7 cellular contexts compared by ENCODE assay signal in genomic region chr13:23375007-23375971, GRCh38. TPM values are rescaled to one million over a fixed set of nuclear protein-coding genes. Genes with fewer than 3 reads are reported as not detected.
DNase-seq lines count a peak whose midpoint lies in the region; ATAC-seq, FAIRE-seq and TF ChIP-seq lines count a peak whose summit lies in the region.

No MANE protein-coding gene starts in this region.

- H2AFZ ChIP-seq in GM12878 (ENCODE audit: control insufficient read depth, low read depth, low read length): peak overlapping the region; percentile 91

- no peaks in the 10 kb centered on the region for H3K27me3 ChIP-seq in GM12878 (replicated peaks in 1 of 2; ENCODE audit: control insufficient read depth in 2 of 2, insufficient read depth in 2 of 2, low read length in 1 of 2)

- H3K4me3 ChIP-seq in GM12878: peak overlapping the region; percentile 80

- no TSS peak for BruUV-seq in GM12878 (replicated peaks; lab: Mats Ljungman, UMichigan)

- TF ChIP-seq RAD21 in GM12878 (IDR thresholded peaks at IDR 0.05; ENCODE audit: insufficient read depth, low read depth, low read length): no peak

- TF ChIP-seq CTCF in GM12878 (IDR thresholded peaks at IDR 0.05 in 2 of 3, conservative IDR thresholded peaks at IDR 0.05 in 1 of 3; ENCODE audit: control insufficient read depth in 2 of 3, extremely low read depth in 1 of 3, insufficient read depth in 1 of 3, low read depth in 3 of 3, low read length in 3 of 3): peak in 1 of 3 experiments; percentile 10; a peak in 1 of 6 replicates

- CTCF ChIA-PET in GM12878 (lab: Yijun Ruan, JAX): interaction anchor here (0.6 kb wide), 1 partner anchor 24 kb away, joined by 3 read pairs; no protein-coding TSS in a partner anchor

- peak overlapping the region; percentile 75 for H3K27ac ChIP-seq in GM12878 (ENCODE audit: control insufficient read depth, insufficient read depth)

- POLR2A ChIA-PET in GM12878 (lab: Charles Lee): interaction anchor here (0.6 kb wide), 1 partner anchor 53 kb away, joined by 3 read pairs; no protein-coding TSS in a partner anchor

- RAD21 ChIA-PET in GM12878 (lab: Charles Lee; ENCODE audit: unreplicated experiment): interaction anchor here (1.0 kb wide), 1 partner anchor 52 kb away, joined by 3 read pairs; no protein-coding TSS in a partner anchor

- intact Hi-C loops in GM12878 (cut with micrococcal nuclease; ENCODE audit: unreplicated experiment): loop anchor here (5.0 kb wide), 1 partner anchor 87 kb away; no protein-coding TSS in a partner anchor
- intact Hi-C loops in sciatic nerve (cut with DNase I): no loop called here

- in situ Hi-C loops in GM12878 (cut with MboI): no loop called here

- SMC1A ChIA-PET in GM12878 (lab: Charles Lee; ENCODE audit: uncharacterized antibody, unreplicated experiment): no interaction called here

- no peak for TF ChIP-seq EP300 in GM12878 (IDR thresholded peaks at IDR 0.05; ENCODE audit: borderline replicate concordance in 1 of 2, control insufficient read depth in 1 of 2, low read depth in 2 of 2, low read length in 2 of 2)

- peak overlapping the region; percentile 77 for H3K9ac ChIP-seq in GM12878 (ENCODE audit: control insufficient read depth, insufficient read depth, low read length)

- peak; percentile 95 for DNase-seq in GM18507 (ENCODE audit: extremely low spot score, insufficient read length, low read depth)
- peak; percentile 76 for DNase-seq in NCI-H2029 (lab: John Stamatoyannopoulos, UW)
- peak; percentile 89 for DNase-seq in T1000 (lab: John Stamatoyannopoulos, UW)
- peak; percentile 66 for DNase-seq in GM12878 (ENCODE audit: low read depth, low spot score)
- peak; percentile 28 for DNase-seq in iPS DF 19.7 (ENCODE audit: low read depth, low spot score)
- peak; percentile 98 for DNase-seq in sciatic nerve (ENCODE audit: low spot score)

- peak; percentile 87 for TF ChIP-seq POLR2A in GM12878 (IDR thresholded peaks at IDR 0.05; ENCODE audit: low read depth, low read length)

- H3K79me2 ChIP-seq in GM12878 (ENCODE audit: control insufficient read depth, insufficient read depth, low read length): peaks cover 35% of the 10 kb centered on the region

- H4K20me1 ChIP-seq in GM12878 (ENCODE audit: control insufficient read depth, insufficient read depth): no peaks in the 10 kb centered on the region

- FAIRE-seq in GM18507 (lab: Jason Lieb, UNC) (peak; percentile 97), GM12878 (lab: Jason Lieb, UNC) (peak; percentile 64)

- peak overlapping the region; percentile 36 for H3K4me2 ChIP-seq in GM12878 (ENCODE audit: control insufficient read depth, insufficient read depth)

- peaks cover 37% of the 10 kb centered on the region for H3K4me1 ChIP-seq in GM12878 (ENCODE audit: control insufficient read depth, insufficient read depth, low read length)

- no peaks in the 10 kb centered on the region; the same call in 2 of the 3 replicates for H3K9me3 ChIP-seq in GM12878 (replicated peaks; ENCODE audit: control insufficient read depth, insufficient read depth, low read length)

- 2% methylated on average over 51 of the region's 116 CpGs for WGBS in GM12878 (ENCODE audit: insufficient coverage, insufficient replicate concordance, low lambda C conversion rate, missing lambda C conversion rate)

- peaks cover 0 to 5% of the 10 kb centered on the region in 2 experiments; a peak in 1 of 4 replicates for H3K36me3 ChIP-seq in GM12878 (ENCODE audit: control insufficient read depth in 2 of 2, insufficient read depth in 2 of 2, low read length in 1 of 2)

- ATAC-seq in HG02970 (IDR thresholded peaks at IDR 0.05; ENCODE audit: low FRiP score, unreplicated experiment) (peak; percentile 87), GM12878 (peak; percentile 91), sciatic nerve (peak; percentile 97)

TF ChIP-seq in GM12878, 131 proteins besides CTCF, POLR2A, EP300 and RAD21 (continues in another document):
- TF ChIP-seq SMARCA5 (IDR thresholded peaks at IDR 0.05): peak; percentile 82; the same call in 1 of the 2 replicates
- TF ChIP-seq GATAD2B (conservative IDR thresholded peaks at IDR 0.05; ENCODE audit: low read depth): peak; percentile 91
- TF ChIP-seq CREM (IDR thresholded peaks at IDR 0.05; ENCODE audit: low read depth): peak; percentile 6; the same call in 1 of the 2 replicates
- no peak for TF ChIP-seq STAT3 (IDR thresholded peaks at IDR 0.05; ENCODE audit: low read depth, low read length)
- TF ChIP-seq RUNX3 (IDR thresholded peaks at IDR 0.05; ENCODE audit: low read length): 0 out of 2 replicates have a peak, but pooled peaks have one; percentile 13
- TF ChIP-seq MYB (IDR thresholded peaks at IDR 0.05; ENCODE audit: borderline replicate concordance, low read depth, low read length): no peak
- TF ChIP-seq SUPT20H (IDR thresholded peaks at IDR 0.05; ENCODE audit: borderline replicate concordance, control insufficient read depth, low read depth, low read length): no peak
- no peak for TF ChIP-seq RAD51 (IDR thresholded peaks at IDR 0.05)
- peak; percentile 53; the same call in 1 of the 2 replicates for TF ChIP-seq NR2F1 (conservative IDR thresholded peaks at IDR 0.05)
- TF ChIP-seq ZNF217 (IDR thresholded peaks at IDR 0.05): peak; percentile 66; the same call in 1 of the 2 replicates
- TF ChIP-seq CHD2 (IDR thresholded peaks at IDR 0.05; ENCODE audit: borderline replicate concordance, low read depth, low read length): no peak
- no peak for TF ChIP-seq RFX5 (IDR thresholded peaks at IDR 0.05; ENCODE audit: low read depth, low read length)
- TF ChIP-seq KLF5 (IDR thresholded peaks at IDR 0.05; ENCODE audit: partially characterized antibody): peak; percentile 32
- TF ChIP-seq NR2C1 (IDR thresholded peaks at IDR 0.05): 0 out of 2 replicates have a peak, but pooled peaks have one; percentile 13
- TF ChIP-seq STAT1 (conservative IDR thresholded peaks at IDR 0.05): peak; percentile 67; the same call in 1 of the 2 replicates
- TF ChIP-seq RELB (IDR thresholded peaks at IDR 0.05; ENCODE audit: low read depth): no peak
- TF ChIP-seq HDAC6 (IDR thresholded peaks at IDR 0.05; ENCODE audit: unreplicated experiment): peak; percentile 35
- TF ChIP-seq SP1 (IDR thresholded peaks at IDR 0.05; ENCODE audit: low read depth, low read length): peak; percentile 40
- TF ChIP-seq ASH2L (IDR thresholded peaks at IDR 0.05; ENCODE audit: borderline replicate concordance, low read depth): 0 out of 2 replicates have a peak, but pooled peaks have one; percentile 44
- TF ChIP-seq BACH1 (IDR thresholded peaks at IDR 0.05; ENCODE audit: borderline replicate concordance): peak; percentile 89
- no peak for TF ChIP-seq ATF7 (IDR thresholded peaks at IDR 0.05; ENCODE audit: low read depth)
- TF ChIP-seq NRF1 (conservative IDR thresholded peaks at IDR 0.05; ENCODE audit: low read depth, low read length): no peak; the same call in 1 of the 2 replicates
- peak; percentile 72 for TF ChIP-seq MYC (IDR thresholded peaks at IDR 0.05; ENCODE audit: insufficient read depth, insufficient read length, insufficient replicate concordance, low read length, severe bottlenecking)
- TF ChIP-seq ZNF207 (IDR thresholded peaks at IDR 0.05; ENCODE audit: borderline replicate concordance): peak; percentile 90

RNA-seq across cellular contexts. Expression of gene SACS, which starts 58.2 kb away (rescaled TPM):
- 84.6 and 84.7 TPM in 2 replicates for total RNA-seq in GM12878 (2013; cell fraction: nucleolus; rRNA removed)
- 74.9 and 79.5 TPM in 2 replicates for total RNA-seq in GM12878 (2014; rRNA removed)
- total RNA-seq in GM12878 (2014; rRNA removed; fragmentation: Illumina TruSeq; extraction: Trizol): 60.9 and 61.7 TPM in 2 replicates
- total RNA-seq in GM12878 (2021): 50.0 and 55.0 TPM in 2 replicates
- 10.5 TPM for polyA plus RNA-seq in GM12878 (2011; ENCODE audit: low read depth)
- 21.4 and 32.6 TPM in 2 replicates for polyA plus RNA-seq in GM12878 (2011; rRNA removed)
- 14.9 and 20.4 TPM in 2 replicates for polyA plus RNA-seq in GM12878 (2011; cell fraction: cytosol; rRNA removed)
- 37.2 and 41.4 TPM in 2 replicates for polyA plus RNA-seq in GM12878 (2011; cell fraction: nucleus; rRNA removed)
- 12.0 and 13.7 TPM in 2 replicates for polyA plus RNA-seq in GM12878 (2012)
- polyA plus RNA-seq in GM12878 (2014; fragmentation: Illumina TruSeq; extraction: Trizol): 37.7 and 46.9 TPM in 2 replicates
- polyA plus RNA-seq in GM12878 (2014; fragmentation: Nextera tagmentation; extraction: Ambion mirVana): 10 to 100 TPM in 1 of 2 experiments, 1 to 10 TPM in 1; 9.9 to 15.2 TPM
- polyA plus RNA-seq in GM12878 (2014; rRNA removed): 17.8 and 22.8 TPM in 2 replicates
- 10 to 100 TPM; 14.5 to 16.0 TPM for polyA plus RNA-seq in GM12878 (2016; fragmentation: Nextera tagmentation; extraction: Ambion mirVana)
- 102 and 198 TPM in 2 replicates for polyA minus RNA-seq in GM12878 (2011; rRNA and poly(A)+ RNA removed)
- polyA minus RNA-seq in GM12878 (2011; cell fraction: cytosol; rRNA and poly(A)+ RNA removed): 39.3 and 48.4 TPM in 2 replicates
- polyA minus RNA-seq in GM12878 (2011; cell fraction: nucleus; rRNA and poly(A)+ RNA removed): 56.8 and 98.0 TPM in 2 replicates
- total RNA-seq in sciatic nerve: 18.1 TPM

Comparison
In these comparisons a context has a peak if more than half of its experiments do, and no peak if none do; other contexts are left out.
1. Peak in every context shown above with its lines: DNase-seq, ATAC-seq, H3K4me3 ChIP-seq and H3K27ac ChIP-seq.
2. DNase-seq: peak in every context shown above with its lines; median percentile 98 in sciatic nerve; 95 in GM18507; 89 in T1000; 76 in NCI-H2029; 66 in GM12878; 28 in iPS DF 19.7.